28 cellular contexts compared by ENCODE assay signal in the genomic region with DNA sequence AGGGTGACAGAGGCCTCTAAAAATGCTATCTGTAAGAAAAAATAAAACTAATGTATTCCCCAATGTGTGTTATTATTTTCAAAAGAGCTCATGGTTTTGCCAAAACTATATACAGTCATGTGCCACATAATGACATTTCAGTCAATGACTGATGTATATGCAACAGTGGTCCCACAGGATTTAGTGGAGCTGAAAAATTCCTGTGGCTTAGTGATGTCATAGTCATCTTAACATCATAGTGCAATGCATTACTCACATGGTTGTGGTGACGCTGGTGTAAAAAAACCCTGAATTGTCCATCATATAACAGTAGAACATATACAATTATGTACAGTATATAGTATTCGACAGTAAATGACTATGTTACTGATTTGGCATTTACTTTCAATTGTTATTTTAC.
A peak's percentile ranks its signal among the peaks of the same experiment; 100 is the strongest.
DNase-seq lines count a peak whose midpoint lies in the region; ATAC-seq and TF ChIP-seq lines count a peak whose summit lies in the region.
"Had no signal": no experiment of that assay in that cellular context is flagged by ENCODE, and none has a peak within 500 bp of the region (broad histone marks: within the 10 kb centered on the region; RNA-seq: fewer than 3 reads in every experiment).

No MANE protein-coding gene starts in this region.

- H3K4me3 ChIP-seq in astrocyte of the spinal cord (ENCODE audit: low read depth, low read length), result no peak overlapping the region
- H3K4me3 ChIP-seq: body of pancreas, esophagus muscularis mucosa, upper lobe of right lung had no signal

- H3K9me3 Mint-ChIP-seq in activated naive CD4-positive, alpha-beta T cell treated with anti-CD3 and anti-CD28 coated beads, Interleukin-2, amount 50 U/mL, for 72 hours, result peaks cover 4 to 13% of the 10 kb centered on the region in 2 donors

- H3K36me3 Mint-ChIP-seq in activated naive CD4-positive, alpha-beta T cell treated with anti-CD3 and anti-CD28 coated beads, Interleukin-2, amount 50 U/mL, for 72 hours, result peaks cover 0 to 6% of the 10 kb centered on the region in 2 donors
- H3K36me3 Mint-ChIP-seq: naive B cell had no signal

- in situ Hi-C loops in ACHN (cut with HindIII; ENCODE audit: low pct_ligation_motif_present, low pct_unique_long_range_greater_than_20kb, low sequenced_read_pairs) (no loop called here), astrocyte of the spinal cord (cut with HindIII; ENCODE audit: low sequenced_read_pairs) (no loop called here)

- TF ChIP-seq CTCF in astrocyte of the spinal cord (IDR thresholded peaks at IDR 0.05; ENCODE audit: low read depth, low read length), result no peak

- ATAC-seq in activated naive CD4-positive, alpha-beta T cell treated with anti-CD3 and anti-CD28 coated beads, Interleukin-2, amount 50 U/mL, for 72 hours, result no peak
- ATAC-seq: body of pancreas, left cardiac atrium, right cardiac atrium, T-helper 17 cell, upper lobe of right lung had no signal

- H3K27ac Mint-ChIP-seq in activated naive CD4-positive, alpha-beta T cell treated with anti-CD3 and anti-CD28 coated beads, Interleukin-2, amount 50 U/mL, for 72 hours, result no peak overlapping the region
- H3K27ac Mint-ChIP-seq: activated naive CD4-positive, alpha-beta T cell treated with anti-CD3 and anti-CD28 coated beads for 36 hours; B cell; naive B cell; T-helper 17 cell had no signal

- DNase-seq in ACHN (peak; percentile 60), M059J (ENCODE audit: low read depth) (peak; percentile 20), astrocyte of the spinal cord (ENCODE audit: low read depth, low spot score) (peak; percentile 8), foreskin melanocyte (peak; percentile 67), NCI-H2196 treated with DMSO at 0.1 percent for 48 hours (lab: John Stamatoyannopoulos, UW; ENCODE audit: unreplicated experiment) (no peak), NCI-H1694 treated with DMSO at 0.1 percent for 48 hours (lab: John Stamatoyannopoulos, UW) (no peak)
- DNase-seq in stimulated activated CD4-positive, alpha-beta T cell treated with anti-CD3 and anti-CD28 coated beads, Interleukin-4, amount 100 ng/mL, for 4 hours, result no peak
- DNase-seq in activated naive CD4-positive, alpha-beta T cell treated with anti-CD3 and anti-CD28 coated beads, Interleukin-2, amount 50 U/mL, for 72 hours (ENCODE audit: low spot score in 2 of 2), result no peak
- DNase-seq: activated CD4-positive, alpha-beta T cell treated with anti-CD3 and anti-CD28 coated beads for 4 hours; activated naive CD4-positive, alpha-beta T cell treated with anti-CD3 and anti-CD28 coated beads for 36 hours; activated T-cell treated with anti-CD3 and anti-CD28 coated beads, Interleukin-2, amount 50 U/mL, for 48 hours; body of pancreas; DND-41; effector CD4-positive, alpha-beta T cell; glutamatergic neuron; left cardiac atrium; mesenchymal stem cell; naive B cell; NCI-H146; NCI-H2227 treated with DMSO at 0.1 percent for 48 hours; NCI-H82; OCI-M1; right cardiac atrium; SIG-M5; T-helper 17 cell; upper lobe of right lung had no signal

Comparison
In these comparisons a context has a peak if more than half of its experiments do, and no peak if none do; other contexts are left out.
1. DNase-seq: peak in ACHN (single experiment), M059J (single experiment), astrocyte of the spinal cord (single experiment) and foreskin melanocyte (single experiment); none in stimulated activated CD4-positive, alpha-beta T cell treated with anti-CD3 and anti-CD28 coated beads, Interleukin-4, amount 100 ng/mL, for 4 hours (0 of 2), NCI-H2196 treated with DMSO at 0.1 percent for 48 hours (single experiment), activated naive CD4-positive, alpha-beta T cell treated with anti-CD3 and anti-CD28 coated beads, Interleukin-2, amount 50 U/mL, for 72 hours (0 of 2) and NCI-H1694 treated with DMSO at 0.1 percent for 48 hours (single experiment).